8 cellular contexts compared by ENCODE assay signal in genomic region chr9:110257097-110257955, GRCh38. TPM values are rescaled to one million over a fixed set of nuclear protein-coding genes. Genes with fewer than 3 reads are reported as not detected.
DNase-seq lines count a peak whose midpoint lies in the region; ATAC-seq and TF ChIP-seq lines count a peak whose summit lies in the region.

No MANE protein-coding gene starts in this region.

- ATAC-seq in HG03060 (IDR thresholded peaks at IDR 0.05; ENCODE audit: low read depth, unreplicated experiment) (peak; percentile 8), GM18519 (IDR thresholded peaks at IDR 0.05; ENCODE audit: low FRiP score, unreplicated experiment) (no peak)
- no peak for ATAC-seq in naive thymus-derived CD4-positive, alpha-beta T cell

- H3K4me1 ChIP-seq in esophagus muscularis mucosa, result peaks cover 11 to 43% (median 40%) of the 10 kb centered on the region in 4 donors
- peaks cover 4 to 11% of the 10 kb centered on the region in 2 donors for H3K4me1 ChIP-seq in naive thymus-derived CD4-positive, alpha-beta T cell (ENCODE audit: control insufficient read depth in 2 of 2, insufficient read depth in 2 of 2, low read length in 2 of 2)

- no peaks in the 10 kb centered on the region for H3K27me3 ChIP-seq in esophagus muscularis mucosa
- no peaks in the 10 kb centered on the region for H3K27me3 ChIP-seq in naive thymus-derived CD4-positive, alpha-beta T cell (ENCODE audit: control insufficient read depth in 2 of 2, insufficient read depth in 2 of 2, low read length in 2 of 2)

- no peak for TF ChIP-seq CTCF in esophagus muscularis mucosa (IDR thresholded peaks at IDR 0.05)

- no peak for TF ChIP-seq EP300 in esophagus muscularis mucosa (IDR thresholded peaks at IDR 0.05)

- H3K36me3 ChIP-seq in esophagus muscularis mucosa, result no peaks in the 10 kb centered on the region
- H3K36me3 ChIP-seq in naive thymus-derived CD4-positive, alpha-beta T cell (ENCODE audit: control insufficient read depth in 2 of 3, insufficient read depth in 3 of 3, low read length in 3 of 3), result no peaks in the 10 kb centered on the region

- CTCF ChIA-PET in naive thymus-derived CD4-positive, alpha-beta T cell (lab: Charles Lee), result no interaction called here

- POLR2A ChIA-PET in naive thymus-derived CD4-positive, alpha-beta T cell (lab: Charles Lee), result interaction anchor here (0.6 to 1.0 kb wide), 3 partner anchors 9 to 1374 kb away, joined by 3 read pairs; partner anchors contain the start of gene DNAJC25

- DNase-seq in NCI-H510A treated with DMSO at 0.1 percent for 48 hours (lab: John Stamatoyannopoulos, UW) (peak; percentile 56), NCI-H510A (lab: John Stamatoyannopoulos, UW) (no peak), UCSD-AML1 (lab: John Stamatoyannopoulos, UW; ENCODE audit: unreplicated experiment) (peak; percentile 54), esophagus muscularis mucosa (ENCODE audit: extremely low spot score) (no peak), DMS153 treated with DMSO at 0.1 percent for 48 hours (lab: John Stamatoyannopoulos, UW; ENCODE audit: unreplicated experiment) (no peak)
- DNase-seq in naive thymus-derived CD4-positive, alpha-beta T cell, result peak in 6 of 9 donors; percentile 2 to 34 (median 8)

- peaks cover 0 to 11% (median 0%) of the 10 kb centered on the region in 5 donors for H3K27me3 Mint-ChIP-seq in naive thymus-derived CD4-positive, alpha-beta T cell

- peaks cover 0 to 1% (median 0%) of the 10 kb centered on the region in 11 donors for H3K9me3 Mint-ChIP-seq in naive thymus-derived CD4-positive, alpha-beta T cell

- TF ChIP-seq POLR2A in esophagus muscularis mucosa (IDR thresholded peaks at IDR 0.05; ENCODE audit: low read depth), result no peak

- H3K27ac Mint-ChIP-seq in naive thymus-derived CD4-positive, alpha-beta T cell, result peak overlapping the region; percentile 81 to 97 (median 87)

- peak overlapping the region; percentile 78 to 99 (median 91) for H3K4me3 ChIP-seq in esophagus muscularis mucosa
- H3K4me3 ChIP-seq in naive thymus-derived CD4-positive, alpha-beta T cell (ENCODE audit: low read length), result peak overlapping the region; percentile 85

- peaks cover 0 to 8% (median 0%) of the 10 kb centered on the region in 5 donors for H3K36me3 Mint-ChIP-seq in naive thymus-derived CD4-positive, alpha-beta T cell

- H3K4me1 Mint-ChIP-seq in naive thymus-derived CD4-positive, alpha-beta T cell, result peaks cover 16 to 46% (median 32%) of the 10 kb centered on the region in 7 donors

- intact Hi-C loops in esophagus muscularis mucosa (cut with DNase I), result no loop called here
- intact Hi-C loops in naive thymus-derived CD4-positive, alpha-beta T cell (cut with micrococcal nuclease), result loop anchor here (2.0 to 10.0 kb wide), 10 partner anchors 101 to 1325 kb away; partner anchors contain the start of genes ABITRAM (in 2 of the 2), CTNNAL1 (in 2 of the 2), ELP1 (in 2 of the 2) and ECPAS (in 1 of the 2)

- peak overlapping the region; percentile 83 to 99 (median 95) for H3K4me3 Mint-ChIP-seq in naive thymus-derived CD4-positive, alpha-beta T cell

- no peaks in the 10 kb centered on the region for H3K9me3 ChIP-seq in esophagus muscularis mucosa
- H3K9me3 ChIP-seq in naive thymus-derived CD4-positive, alpha-beta T cell (ENCODE audit: control insufficient read depth in 2 of 3, low read length in 3 of 3), result no peaks in the 10 kb centered on the region

- peak overlapping the region; percentile 93 to 96 (median 94) for H3K27ac ChIP-seq in esophagus muscularis mucosa (replicated peaks in 1 of 4)
- peak overlapping the region; percentile 50 for H3K27ac ChIP-seq in naive thymus-derived CD4-positive, alpha-beta T cell (ENCODE audit: low read depth, low read length)

- 17% methylated on average over 11 of the region's 15 CpGs for WGBS in esophagus muscularis mucosa

RNA-seq across cellular contexts. Expression of gene TXN, which starts 1.0 kb away (rescaled TPM):
- total RNA-seq in esophagus muscularis mucosa, result 100 to 1,000 TPM; 158 to 213 (median 178) TPM
- total RNA-seq in naive thymus-derived CD4-positive, alpha-beta T cell, result 100 to 1,000 TPM in 1 of 5 experiments, 10 to 100 TPM in 4; 22.2 to 276 (median 24.9) TPM
- polyA plus RNA-seq in naive thymus-derived CD4-positive, alpha-beta T cell, result 10 to 100 TPM; 64.1 to 96.8 TPM

RNA-seq across cellular contexts. Expression of gene C9orf152, which starts 49.4 kb away (rescaled TPM):
- total RNA-seq in esophagus muscularis mucosa, result not detected
- total RNA-seq in naive thymus-derived CD4-positive, alpha-beta T cell, result not detected
- not detected for polyA plus RNA-seq in naive thymus-derived CD4-positive, alpha-beta T cell

Comparison
In these comparisons a context has a peak if more than half of its experiments do, and no peak if none do; other contexts are left out.
1. DNase-seq: peak in NCI-H510A treated with DMSO at 0.1 percent for 48 hours (single experiment), UCSD-AML1 (single experiment) and naive thymus-derived CD4-positive, alpha-beta T cell (6 of 9); none in NCI-H510A (single experiment), esophagus muscularis mucosa (single experiment) and DMS153 treated with DMSO at 0.1 percent for 48 hours (single experiment).